Comparison of ENCODE assay signal across 1 cellular context in the genomic region with DNA sequence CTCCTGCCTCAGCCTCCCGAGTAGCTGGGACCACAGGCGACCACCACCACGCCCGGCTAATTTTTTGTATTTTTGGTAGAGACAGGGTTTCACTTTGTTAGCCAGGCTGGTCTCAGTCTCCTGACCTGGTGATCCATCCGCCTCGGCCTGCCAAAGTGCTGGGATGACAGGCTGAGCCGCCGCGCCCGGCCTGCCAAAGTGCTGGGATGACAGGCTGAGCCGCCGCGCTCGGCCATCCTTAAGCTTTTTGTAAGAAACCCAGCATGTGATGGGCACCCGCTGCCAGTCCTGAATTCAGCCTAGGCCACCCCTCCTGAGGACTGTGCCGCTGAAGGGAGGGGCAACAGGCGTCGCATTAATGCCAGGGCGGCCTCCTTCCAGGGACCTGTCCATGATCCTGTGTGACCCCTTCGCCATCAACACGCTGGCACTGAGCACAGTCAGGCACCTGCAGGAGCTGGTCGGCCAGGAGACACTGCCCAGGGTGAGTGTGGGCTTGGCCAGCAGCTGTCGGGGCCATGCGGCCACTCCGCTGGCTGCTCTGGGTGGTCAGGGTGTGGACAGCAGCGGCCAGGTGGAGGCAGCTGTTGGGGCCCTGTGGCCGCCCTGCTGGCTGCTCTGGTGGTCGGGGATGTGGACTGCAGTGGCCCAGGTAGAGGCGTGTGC.
TF ChIP-seq lines count a peak whose summit lies in the region.

No MANE protein-coding gene starts in this region.

TF ChIP-seq in K562, 482 proteins besides CTCF, POLR2A, EP300 and RAD21:
- 0 out of 2 replicates have a peak, but pooled peaks have one; percentile 14 for TF ChIP-seq ZBTB33 (CRISPR knock-in tag; IDR thresholded peaks at IDR 0.05)
- no peak for TF ChIP-seq MEF2A (IDR thresholded peaks at IDR 0.05; ENCODE audit: control insufficient read depth, low read depth, low read length)
- TF ChIP-seq RBFOX2 (IDR thresholded peaks at IDR 0.05; ENCODE audit: low read depth, low read length) = peak; percentile 44; the same call in 1 of the 2 replicates
- peak; percentile 58; the same call in 1 of the 2 replicates for TF ChIP-seq POLR2G (IDR thresholded peaks at IDR 0.05; ENCODE audit: low read depth, low read length)
